Comparison of ENCODE assay signal across 9 cellular contexts in the genomic region with DNA sequence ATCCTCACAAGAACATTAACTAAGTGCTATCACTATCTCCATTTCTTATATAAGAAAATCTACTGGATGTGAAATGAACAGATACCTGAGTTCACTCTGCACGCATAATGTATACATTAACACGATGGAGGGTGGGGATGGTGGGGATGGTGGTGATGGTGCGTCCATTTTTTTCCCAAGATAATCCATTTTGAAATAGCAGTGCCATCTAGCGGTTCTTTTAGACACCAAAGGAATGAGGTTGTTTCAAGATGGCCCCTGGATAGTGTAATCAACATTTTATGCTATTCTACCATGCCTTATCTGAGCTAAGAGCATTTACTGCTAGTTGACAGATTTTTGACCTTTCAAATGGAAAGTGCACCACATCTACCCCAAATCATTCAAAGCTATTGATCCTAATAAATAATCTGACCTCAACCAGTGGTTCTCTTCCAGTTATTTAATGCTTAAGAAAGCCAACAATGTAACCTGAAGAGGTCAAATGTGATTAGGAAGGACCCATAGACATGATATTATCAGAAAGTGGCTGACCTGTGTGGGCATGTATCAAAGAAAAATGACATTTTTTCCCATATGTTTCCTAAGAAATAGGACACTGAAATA.
DNase-seq lines count a peak whose midpoint lies in the region; ATAC-seq and TF ChIP-seq lines count a peak whose summit lies in the region.
"Had no signal": no experiment of that assay in that cellular context is flagged by ENCODE, and none has a peak within 500 bp of the region (broad histone marks: within the 10 kb centered on the region; RNA-seq: fewer than 3 reads in every experiment).

No MANE protein-coding gene starts in this region.

- H3K9me3 Mint-ChIP-seq in activated CD4-positive, alpha-beta T cell treated with anti-CD3 and anti-CD28 coated beads for 36 hours (ENCODE audit: low read depth): peaks cover 4% of the 10 kb centered on the region
- no peaks in the 10 kb centered on the region for H3K9me3 Mint-ChIP-seq in activated T-cell treated with anti-CD3 and anti-CD28 coated beads, Interleukin-2, amount 50 U/mL, for 24 hours
- no peaks in the 10 kb centered on the region for H3K9me3 Mint-ChIP-seq in activated CD4-positive, alpha-beta T cell treated with anti-CD3 and anti-CD28 coated beads, Interleukin-2, amount 10 ng/mL, durations not matched to agents 24 days and 14 days

- DNase-seq in NCI-H2029 treated with DMSO at 0.1 percent for 48 hours (lab: John Stamatoyannopoulos, UW) (peak; percentile 5), NCI-H2029 (lab: John Stamatoyannopoulos, UW) (no peak), Peyer's patch (no peak), right atrium auricular region (ENCODE audit: low spot score) (no peak)
- no peak for DNase-seq in activated CD4-positive, alpha-beta T cell treated with anti-CD3 and anti-CD28 coated beads for 36 hours
- no peak for DNase-seq in activated T-cell treated with anti-CD3 and anti-CD28 coated beads, Interleukin-2, amount 50 U/mL, for 24 hours
- DNase-seq in activated CD4-positive, alpha-beta T cell treated with anti-CD3 and anti-CD28 coated beads, Interleukin-2, amount 10 ng/mL, durations not matched to agents 24 days and 14 days: no peak

- POLR2A ChIA-PET in activated CD4-positive, alpha-beta T cell treated with anti-CD3 and anti-CD28 coated beads for 36 hours (lab: Charles Lee): no interaction called here

- H3K9me3 ChIP-seq in Peyer's patch: no peaks in the 10 kb centered on the region
- H3K9me3 ChIP-seq in right atrium auricular region: no peaks in the 10 kb centered on the region
- H3K9me3 ChIP-seq: BLaER1 treated with 17β-estradiol and CSF1 and Interleukin-3, amounts not matched to agents 10 nM and 100 nM had no signal

- CTCF ChIA-PET in activated CD4-positive, alpha-beta T cell treated with anti-CD3 and anti-CD28 coated beads for 36 hours (lab: Charles Lee): interaction anchor here (1.2 kb wide), 1 partner anchor 1362 kb away, joined by 4 read pairs; no protein-coding TSS in a partner anchor

- H3K36me3 ChIP-seq in Peyer's patch (no peaks in the 10 kb centered on the region), right atrium auricular region (no peaks in the 10 kb centered on the region)
- H3K36me3 ChIP-seq: BLaER1 treated with 17β-estradiol and CSF1 and Interleukin-3, amounts not matched to agents 10 nM and 100 nM had no signal

- no peaks in the 10 kb centered on the region for H3K27me3 ChIP-seq in Peyer's patch
- no peaks in the 10 kb centered on the region for H3K27me3 ChIP-seq in right atrium auricular region
- H3K27me3 ChIP-seq: BLaER1 treated with 17β-estradiol and CSF1 and Interleukin-3, amounts not matched to agents 10 nM and 100 nM had no signal

- TF ChIP-seq CTCF in Peyer's patch (IDR thresholded peaks at IDR 0.05): peak in 4 of 6 experiments; percentile 23 to 55 (median 52)
- peak; percentile 34 to 52 for TF ChIP-seq CTCF in right atrium auricular region (IDR thresholded peaks at IDR 0.05)

- H3K27ac Mint-ChIP-seq in activated CD4-positive, alpha-beta T cell treated with anti-CD3 and anti-CD28 coated beads for 36 hours: no peak overlapping the region
- no peak overlapping the region for H3K27ac Mint-ChIP-seq in activated T-cell treated with anti-CD3 and anti-CD28 coated beads, Interleukin-2, amount 50 U/mL, for 24 hours
- no peak overlapping the region for H3K27ac Mint-ChIP-seq in activated CD4-positive, alpha-beta T cell treated with anti-CD3 and anti-CD28 coated beads, Interleukin-2, amount 10 ng/mL, durations not matched to agents 24 days and 14 days

- H3K4me3 ChIP-seq in Peyer's patch (no peak overlapping the region), right atrium auricular region (no peak overlapping the region)
- H3K4me3 ChIP-seq: BLaER1 treated with 17β-estradiol and CSF1 and Interleukin-3, amounts not matched to agents 10 nM and 100 nM had no signal

- H3K4me1 Mint-ChIP-seq in activated CD4-positive, alpha-beta T cell treated with anti-CD3 and anti-CD28 coated beads for 36 hours: no peaks in the 10 kb centered on the region
- no peaks in the 10 kb centered on the region for H3K4me1 Mint-ChIP-seq in activated T-cell treated with anti-CD3 and anti-CD28 coated beads, Interleukin-2, amount 50 U/mL, for 24 hours (ENCODE audit: low read depth)
- H3K4me1 Mint-ChIP-seq in activated CD4-positive, alpha-beta T cell treated with anti-CD3 and anti-CD28 coated beads, Interleukin-2, amount 10 ng/mL, durations not matched to agents 24 days and 14 days: no peaks in the 10 kb centered on the region

- ATAC-seq in HG02885 (IDR thresholded peaks at IDR 0.05; ENCODE audit: poor library complexity, unreplicated experiment): peak; percentile 82
- ATAC-seq in activated CD4-positive, alpha-beta T cell treated with anti-CD3 and anti-CD28 coated beads for 36 hours: no peak

- H3K4me1 ChIP-seq in Peyer's patch: no peaks in the 10 kb centered on the region
- no peaks in the 10 kb centered on the region for H3K4me1 ChIP-seq in right atrium auricular region
- H3K4me1 ChIP-seq: BLaER1 treated with 17β-estradiol and CSF1 and Interleukin-3, amounts not matched to agents 10 nM and 100 nM had no signal

- intact Hi-C loops in activated CD4-positive, alpha-beta T cell treated with anti-CD3 and anti-CD28 coated beads for 36 hours (cut with DNase I, micrococcal nuclease): loop anchor here in 1 of 2 experiments (2.0 to 5.0 kb wide), 2 partner anchors 755 to 1508 kb away; no protein-coding TSS in a partner anchor
- intact Hi-C loops in activated CD4-positive, alpha-beta T cell treated with anti-CD3 and anti-CD28 coated beads, Interleukin-2, amount 10 ng/mL, durations not matched to agents 24 days and 14 days (cut with micrococcal nuclease): no loop called here

- no peak overlapping the region for H3K27ac ChIP-seq in Peyer's patch
- no peak overlapping the region for H3K27ac ChIP-seq in right atrium auricular region
- H3K27ac ChIP-seq: BLaER1 treated with 17β-estradiol and CSF1 and Interleukin-3, amounts not matched to agents 10 nM and 100 nM had no signal

- H3K27me3 Mint-ChIP-seq in activated CD4-positive, alpha-beta T cell treated with anti-CD3 and anti-CD28 coated beads for 36 hours: no peaks in the 10 kb centered on the region
- no peaks in the 10 kb centered on the region for H3K27me3 Mint-ChIP-seq in activated T-cell treated with anti-CD3 and anti-CD28 coated beads, Interleukin-2, amount 50 U/mL, for 24 hours
- H3K27me3 Mint-ChIP-seq in activated CD4-positive, alpha-beta T cell treated with anti-CD3 and anti-CD28 coated beads, Interleukin-2, amount 10 ng/mL, durations not matched to agents 24 days and 14 days: no peaks in the 10 kb centered on the region

- H3K4me3 Mint-ChIP-seq in activated CD4-positive, alpha-beta T cell treated with anti-CD3 and anti-CD28 coated beads for 36 hours: no peak overlapping the region
- H3K4me3 Mint-ChIP-seq in activated T-cell treated with anti-CD3 and anti-CD28 coated beads, Interleukin-2, amount 50 U/mL, for 24 hours: no peak overlapping the region
- H3K4me3 Mint-ChIP-seq in activated CD4-positive, alpha-beta T cell treated with anti-CD3 and anti-CD28 coated beads, Interleukin-2, amount 10 ng/mL, durations not matched to agents 24 days and 14 days: no peak overlapping the region

- no peak for TF ChIP-seq POLR2A in Peyer's patch (IDR thresholded peaks at IDR 0.05)

- H3K36me3 Mint-ChIP-seq in activated CD4-positive, alpha-beta T cell treated with anti-CD3 and anti-CD28 coated beads for 36 hours (ENCODE audit: low read depth): no peaks in the 10 kb centered on the region
- no peaks in the 10 kb centered on the region for H3K36me3 Mint-ChIP-seq in activated T-cell treated with anti-CD3 and anti-CD28 coated beads, Interleukin-2, amount 50 U/mL, for 24 hours (ENCODE audit: low read depth)
- no peaks in the 10 kb centered on the region for H3K36me3 Mint-ChIP-seq in activated CD4-positive, alpha-beta T cell treated with anti-CD3 and anti-CD28 coated beads, Interleukin-2, amount 10 ng/mL, durations not matched to agents 24 days and 14 days (ENCODE audit: low read depth)
